ENCODE assay signal across 8 cellular contexts in genomic region chr20:44908987-44909871, GRCh38. TPM values are rescaled to one million over a fixed set of nuclear protein-coding genes. Genes with fewer than 3 reads are reported as not detected.
A peak's percentile ranks its signal among the peaks of the same experiment; 100 is the strongest.
DNase-seq lines count a peak whose midpoint lies in the region; ATAC-seq, FAIRE-seq and TF ChIP-seq lines count a peak whose summit lies in the region.

No MANE protein-coding gene starts in this region.

- peaks cover 0 to 19% (median 10%) of the 10 kb centered on the region in 12 donors for H3K4me1 ChIP-seq in heart left ventricle
- peaks cover 3% of the 10 kb centered on the region for H3K4me1 ChIP-seq in astrocyte (ENCODE audit: insufficient read depth, low read length)
- peaks cover 23% of the 10 kb centered on the region for H3K4me1 ChIP-seq in lower lobe of right lung
- H3K4me1 ChIP-seq in aorta (ENCODE audit: control insufficient read depth in 1 of 2, insufficient read depth in 2 of 2, low read length in 2 of 2) = no peaks in the 10 kb centered on the region

- no peak for TF ChIP-seq POLR2A in heart left ventricle (IDR thresholded peaks at IDR 0.05)

- no peak overlapping the region for H3K27ac ChIP-seq in heart left ventricle
- no peak overlapping the region for H3K27ac ChIP-seq in astrocyte (ENCODE audit: low read depth, low read length)
- no peak overlapping the region for H3K27ac ChIP-seq in lower lobe of right lung
- no peak overlapping the region for H3K27ac ChIP-seq in aorta (ENCODE audit: low read depth in 1 of 2, low read length in 2 of 2)

- H2AFZ ChIP-seq in astrocyte (ENCODE audit: low read depth, low read length) = no peak overlapping the region

- H3K27ac Mint-ChIP-seq in astrocyte (ENCODE audit: unreplicated experiment) = no peak overlapping the region

- H3K4me1 Mint-ChIP-seq in astrocyte (ENCODE audit: low read depth, unreplicated experiment) = peaks cover 6% of the 10 kb centered on the region

- peak overlapping the region; percentile 78 for H3K9ac ChIP-seq in astrocyte (ENCODE audit: low read length)

- H3K36me3 ChIP-seq in heart left ventricle = peaks cover 0 to 52% (median 46%) of the 10 kb centered on the region in 9 donors
- H3K36me3 ChIP-seq in astrocyte (ENCODE audit: insufficient read depth, low read length) = peaks cover 43% of the 10 kb centered on the region
- peaks cover 54% of the 10 kb centered on the region for H3K36me3 ChIP-seq in lower lobe of right lung
- peaks cover 2 to 6% of the 10 kb centered on the region in 2 donors for H3K36me3 ChIP-seq in aorta (ENCODE audit: control insufficient read depth in 1 of 2, insufficient read depth in 2 of 2, low read length in 1 of 2)

- FAIRE-seq in astrocyte (lab: Jason Lieb, UNC) = no peak

- H3K79me2 ChIP-seq in astrocyte (ENCODE audit: insufficient read depth, low read length) = peaks cover 8% of the 10 kb centered on the region

- peaks cover 9% of the 10 kb centered on the region for H3K36me3 Mint-ChIP-seq in astrocyte (ENCODE audit: low read depth, unreplicated experiment)

- intact Hi-C loops in heart left ventricle (cut with DNase I) = no loop called here
- intact Hi-C loops in left ventricle myocardium superior (cut with micrococcal nuclease) = no loop called here
- intact Hi-C loops in lower lobe of right lung (cut with DNase I) = no loop called here
- intact Hi-C loops in aorta (cut with DNase I) = no loop called here

- 30 to 39% (median 33%) methylated on average over 14 of the region's 14 CpGs for WGBS in heart left ventricle, 4 donors
- WGBS in aorta, 2 donors = 22% methylated on average over 14 of the region's 14 CpGs

- H3K9me3 ChIP-seq in heart left ventricle (no peaks in the 10 kb centered on the region), astrocyte (ENCODE audit: insufficient read depth, low read depth, low read length) (no peaks in the 10 kb centered on the region), lower lobe of right lung (no peaks in the 10 kb centered on the region), aorta (ENCODE audit: control insufficient read depth, low read length) (no peaks in the 10 kb centered on the region)

- no peaks in the 10 kb centered on the region for H3K27me3 Mint-ChIP-seq in astrocyte (ENCODE audit: low read depth, unreplicated experiment)

- ATAC-seq in heart left ventricle (no peak), left ventricle myocardium superior (no peak), lower lobe of right lung (no peak), aorta (ENCODE audit: low FRiP score) (no peak), GM21737 (IDR thresholded peaks at IDR 0.05; ENCODE audit: unreplicated experiment) (no peak)

- TF ChIP-seq CTCF in heart left ventricle (IDR thresholded peaks at IDR 0.05) = no peak
- TF ChIP-seq CTCF in astrocyte (IDR thresholded peaks at IDR 0.05; ENCODE audit: insufficient read depth, low read depth, low read length) = no peak
- TF ChIP-seq CTCF in lower lobe of right lung (IDR thresholded peaks at IDR 0.05) = no peak

- H3K27me3 ChIP-seq in heart left ventricle (no peaks in the 10 kb centered on the region), astrocyte (ENCODE audit: insufficient read depth, low read length) (no peaks in the 10 kb centered on the region), lower lobe of right lung (ENCODE audit: low read depth) (no peaks in the 10 kb centered on the region), aorta (ENCODE audit: control insufficient read depth in 1 of 2, insufficient read depth in 2 of 2, low read length in 1 of 2) (no peaks in the 10 kb centered on the region)

- H3K4me3 Mint-ChIP-seq in astrocyte (ENCODE audit: unreplicated experiment) = peak overlapping the region; percentile 73

- peak overlapping the region; percentile 95 for H3K4me2 ChIP-seq in astrocyte (ENCODE audit: low read length)

- no peaks in the 10 kb centered on the region for H3K9me3 Mint-ChIP-seq in astrocyte (ENCODE audit: unreplicated experiment)

- H3K4me3 ChIP-seq in heart left ventricle (peak overlapping the region; percentile 40 to 88 (median 66)), astrocyte (ENCODE audit: insufficient read depth, low read depth, low read length) (peak overlapping the region; percentile 67), lower lobe of right lung (peak overlapping the region; percentile 74), aorta (ENCODE audit: low read length in 2 of 2) (peak overlapping the region; percentile 18 to 32)

- H4K20me1 ChIP-seq in astrocyte (ENCODE audit: insufficient read depth, low read length) = peaks cover 44% of the 10 kb centered on the region

- DNase-seq in heart left ventricle = no peak
- DNase-seq in left ventricle myocardium superior = no peak
- no peak for DNase-seq in astrocyte (ENCODE audit: low read depth)
- DNase-seq in lower lobe of right lung = no peak
- no peak for DNase-seq in aorta
- no peak for DNase-seq in iPS-NIHi11 (ENCODE audit: low spot score)
- no peak for DNase-seq in NCI-H1930 (lab: John Stamatoyannopoulos, UW)

RNA-seq across cellular contexts. Expression of gene PABPC1L, which starts 0.6 kb away (rescaled TPM):
- total RNA-seq in heart left ventricle = 1 to 10 TPM in 8 of 9 donors, under 1 TPM in 1; 0.58 to 5.9 (median 2.3) TPM
- 1 to 10 TPM; 2.8 to 3.1 TPM for polyA plus RNA-seq in heart left ventricle
- 2.7 TPM for total RNA-seq in left ventricle myocardium superior
- 48.7 and 50.2 TPM in 2 replicates for total RNA-seq in astrocyte
- total RNA-seq in lower lobe of right lung = 56.3 TPM
- 10 to 100 TPM; 21.6 to 27.2 TPM for total RNA-seq in aorta
- 10 to 100 TPM in 1 of 2 donors, 1 to 10 TPM in 1; 1.4 to 77.2 TPM for polyA plus RNA-seq in aorta

RNA-seq across cellular contexts. Expression of gene YWHAB, which starts 23.7 kb away (rescaled TPM):
- total RNA-seq in heart left ventricle = 100 to 1,000 TPM in 6 of 9 donors, 10 to 100 TPM in 3; 70.8 to 160 (median 120) TPM
- 100 to 1,000 TPM in 1 of 2 donors, 10 to 100 TPM in 1; 32.2 to 154 TPM for polyA plus RNA-seq in heart left ventricle
- total RNA-seq in left ventricle myocardium superior = 108 TPM
- total RNA-seq in astrocyte = 228 and 236 TPM in 2 replicates
- total RNA-seq in lower lobe of right lung = 193 TPM
- total RNA-seq in aorta = 100 to 1,000 TPM; 166 to 167 TPM
- polyA plus RNA-seq in aorta = 100 to 1,000 TPM; 105 to 117 TPM

RNA-seq across cellular contexts. Expression of gene TOMM34, which starts 51.0 kb away (rescaled TPM):
- 10 to 100 TPM in 6 of 9 donors, 1 to 10 TPM in 3; 6.9 to 15.9 (median 12.7) TPM for total RNA-seq in heart left ventricle
- polyA plus RNA-seq in heart left ventricle = 10 to 100 TPM in 1 of 2 donors, 1 to 10 TPM in 1; 5.4 to 27.4 TPM
- total RNA-seq in left ventricle myocardium superior = 9.6 TPM
- total RNA-seq in astrocyte = 36.9 and 45.8 TPM in 2 replicates
- 12.8 TPM for total RNA-seq in lower lobe of right lung
- total RNA-seq in aorta = 10 to 100 TPM; 11.6 to 13.4 TPM
- polyA plus RNA-seq in aorta = 1 to 10 TPM; 5.1 to 7.9 TPM

RNA-seq across cellular contexts. Expression of gene STK4, which starts 57.1 kb away (rescaled TPM):
- total RNA-seq in heart left ventricle (10 to 100 TPM in 2 of 9 donors, 1 to 10 TPM in 7; 8.1 to 25.3 (median 9.5) TPM), left ventricle myocardium superior (9.3 TPM), astrocyte (32.9 and 41.4 TPM in 2 replicates), lower lobe of right lung (73.4 TPM), aorta (10 to 100 TPM; 40.1 to 41.0 TPM)
- polyA plus RNA-seq in heart left ventricle (1 to 10 TPM; 3.2 to 7.9 TPM), aorta (1 to 10 TPM; 5.4 to 9.8 TPM)
